ENCODE assay signal across 14 cellular contexts in the genomic region with DNA sequence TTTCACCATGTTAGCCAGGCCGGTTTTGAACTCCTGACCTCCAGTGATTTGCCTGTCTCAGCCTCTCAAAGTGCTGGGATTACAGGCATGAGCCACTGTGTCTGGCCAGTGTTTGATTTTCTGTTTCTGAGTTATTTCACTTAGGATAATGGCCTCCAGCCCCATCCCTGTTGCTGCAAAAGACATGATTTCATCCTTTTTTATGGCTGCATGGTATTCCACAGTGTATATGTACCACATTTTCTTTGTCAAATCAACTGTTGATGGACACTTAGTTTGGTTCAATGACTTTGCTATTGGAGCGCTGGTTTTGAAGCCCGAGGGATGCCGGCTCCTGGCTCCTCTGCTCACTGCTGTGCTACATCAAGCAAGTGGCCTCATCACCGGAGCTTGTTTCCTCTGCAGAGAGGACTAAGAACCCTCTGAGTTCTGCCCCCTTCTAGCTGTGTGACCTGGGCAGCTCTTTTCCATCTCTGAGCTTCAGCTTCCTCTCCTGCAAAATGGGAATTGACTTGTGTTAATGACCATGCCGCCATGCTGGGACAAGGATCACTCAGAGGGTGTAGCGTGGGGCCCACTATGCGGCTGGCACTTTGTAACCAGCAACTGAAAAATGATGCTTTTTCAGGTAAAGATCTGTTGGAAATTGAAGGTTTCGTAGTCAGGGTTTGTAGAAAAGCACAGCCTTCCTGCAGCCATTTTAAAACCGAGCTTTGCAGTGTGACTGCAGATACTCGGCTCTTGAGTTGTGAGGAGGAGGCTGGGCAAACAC.
"Had no signal": no experiment of that assay in that cellular context is flagged by ENCODE, and none has a peak within 500 bp of the region (broad histone marks: within the 10 kb centered on the region; RNA-seq: fewer than 3 reads in every experiment).

No MANE protein-coding gene starts in this region.

- H3K9me3 Mint-ChIP-seq: activated T-helper 2 cell treated with anti-CD3 and anti-CD28 coated beads, Interferon-gamma antibody, Interleukin-2, Interleukin-4, amounts not matched to agents 10 μg/mL and 5 μg/mL and 100 μg/mL, durations not matched to agents 14 hours and 24 hours and 36 hours; neural progenitor cell had no signal

- H3K4me3 Mint-ChIP-seq: activated CD4-positive, alpha-beta T cell treated with anti-CD3 and anti-CD28 coated beads for 36 hours; activated naive CD8-positive, alpha-beta T cell; neural progenitor cell had no signal

- H3K4me3 ChIP-seq: breast epithelium, heart left ventricle, left lung, neural progenitor cell, pancreas, SJSA1, stomach, tibial artery had no signal

- H3K4me1 Mint-ChIP-seq: activated CD4-positive, alpha-beta T cell treated with anti-CD3 and anti-CD28 coated beads for 36 hours had no signal

- H3K36me3 ChIP-seq: breast epithelium, heart left ventricle, left lung, neural progenitor cell, pancreas, stomach, tibial artery had no signal

- DNase-seq: activated CD4-positive, alpha-beta T cell treated with anti-CD3 and anti-CD28 coated beads for 36 hours; effector CD4-positive, alpha-beta T cell; left lung; mesendoderm; stomach; T-helper 9 cell had no signal

- H3K27ac ChIP-seq: breast epithelium, heart left ventricle, left lung, neural progenitor cell, pancreas, SJSA1, stomach, tibial artery had no signal

- H3K27me3 ChIP-seq: breast epithelium, pancreas, SJSA1, tibial artery had no signal

- H3K9me3 ChIP-seq: breast epithelium, heart left ventricle, left lung, pancreas, stomach, tibial artery had no signal

- H3K4me1 ChIP-seq: neural progenitor cell had no signal

- H3K36me3 Mint-ChIP-seq: activated naive CD8-positive, alpha-beta T cell; neural progenitor cell had no signal

- H3K27ac Mint-ChIP-seq: activated CD4-positive, alpha-beta T cell treated with anti-CD3 and anti-CD28 coated beads for 36 hours; activated naive CD8-positive, alpha-beta T cell; activated T-helper 2 cell treated with anti-CD3 and anti-CD28 coated beads, Interferon-gamma antibody, Interleukin-2, Interleukin-4, amounts not matched to agents 10 μg/mL and 5 μg/mL and 100 μg/mL, durations not matched to agents 14 hours and 24 hours and 36 hours; neural progenitor cell had no signal

- ATAC-seq: activated CD4-positive, alpha-beta T cell treated with anti-CD3 and anti-CD28 coated beads for 36 hours had no signal
